Comparison of ENCODE assay signal across 1 cellular context in the genomic region with DNA sequence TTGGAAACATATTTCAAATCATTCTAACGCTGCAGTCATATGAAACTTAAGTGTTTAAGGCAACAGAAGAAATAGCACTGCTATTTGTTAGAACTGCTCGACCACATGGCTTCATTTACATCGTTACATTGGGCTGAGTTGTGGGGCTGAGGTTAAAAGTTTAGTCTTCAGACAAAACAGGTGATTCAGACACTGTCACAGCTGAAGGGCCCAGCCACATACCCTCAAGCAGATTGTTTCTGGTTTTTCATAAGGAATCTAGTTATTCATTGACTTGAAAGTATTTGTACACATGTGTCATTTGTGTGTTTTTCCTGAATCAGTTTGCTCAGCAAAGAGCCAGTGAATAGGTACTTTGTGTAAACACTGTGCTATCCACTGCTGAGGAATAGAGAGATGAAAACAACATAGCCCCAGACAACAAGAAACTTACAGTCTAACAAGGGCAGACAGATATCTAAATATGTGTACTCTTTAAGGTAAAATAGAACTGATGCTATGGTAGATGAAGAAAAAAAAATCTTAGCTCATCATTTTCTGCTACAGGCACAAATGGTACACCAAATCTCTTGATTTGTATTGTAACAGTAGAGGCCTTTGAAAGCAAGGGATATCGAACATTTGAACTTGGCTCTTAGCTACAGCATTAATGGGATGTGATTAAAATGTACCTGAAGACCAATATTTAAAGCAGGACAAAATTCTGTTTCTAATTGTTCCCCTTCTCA.
TF ChIP-seq lines count a peak whose summit lies in the region.

No MANE protein-coding gene starts in this region.

TF ChIP-seq in HepG2, 621 proteins besides CTCF, POLR2A, EP300 and RAD21 (continued from another document and continues in another):
- TF ChIP-seq, protein P1, sequence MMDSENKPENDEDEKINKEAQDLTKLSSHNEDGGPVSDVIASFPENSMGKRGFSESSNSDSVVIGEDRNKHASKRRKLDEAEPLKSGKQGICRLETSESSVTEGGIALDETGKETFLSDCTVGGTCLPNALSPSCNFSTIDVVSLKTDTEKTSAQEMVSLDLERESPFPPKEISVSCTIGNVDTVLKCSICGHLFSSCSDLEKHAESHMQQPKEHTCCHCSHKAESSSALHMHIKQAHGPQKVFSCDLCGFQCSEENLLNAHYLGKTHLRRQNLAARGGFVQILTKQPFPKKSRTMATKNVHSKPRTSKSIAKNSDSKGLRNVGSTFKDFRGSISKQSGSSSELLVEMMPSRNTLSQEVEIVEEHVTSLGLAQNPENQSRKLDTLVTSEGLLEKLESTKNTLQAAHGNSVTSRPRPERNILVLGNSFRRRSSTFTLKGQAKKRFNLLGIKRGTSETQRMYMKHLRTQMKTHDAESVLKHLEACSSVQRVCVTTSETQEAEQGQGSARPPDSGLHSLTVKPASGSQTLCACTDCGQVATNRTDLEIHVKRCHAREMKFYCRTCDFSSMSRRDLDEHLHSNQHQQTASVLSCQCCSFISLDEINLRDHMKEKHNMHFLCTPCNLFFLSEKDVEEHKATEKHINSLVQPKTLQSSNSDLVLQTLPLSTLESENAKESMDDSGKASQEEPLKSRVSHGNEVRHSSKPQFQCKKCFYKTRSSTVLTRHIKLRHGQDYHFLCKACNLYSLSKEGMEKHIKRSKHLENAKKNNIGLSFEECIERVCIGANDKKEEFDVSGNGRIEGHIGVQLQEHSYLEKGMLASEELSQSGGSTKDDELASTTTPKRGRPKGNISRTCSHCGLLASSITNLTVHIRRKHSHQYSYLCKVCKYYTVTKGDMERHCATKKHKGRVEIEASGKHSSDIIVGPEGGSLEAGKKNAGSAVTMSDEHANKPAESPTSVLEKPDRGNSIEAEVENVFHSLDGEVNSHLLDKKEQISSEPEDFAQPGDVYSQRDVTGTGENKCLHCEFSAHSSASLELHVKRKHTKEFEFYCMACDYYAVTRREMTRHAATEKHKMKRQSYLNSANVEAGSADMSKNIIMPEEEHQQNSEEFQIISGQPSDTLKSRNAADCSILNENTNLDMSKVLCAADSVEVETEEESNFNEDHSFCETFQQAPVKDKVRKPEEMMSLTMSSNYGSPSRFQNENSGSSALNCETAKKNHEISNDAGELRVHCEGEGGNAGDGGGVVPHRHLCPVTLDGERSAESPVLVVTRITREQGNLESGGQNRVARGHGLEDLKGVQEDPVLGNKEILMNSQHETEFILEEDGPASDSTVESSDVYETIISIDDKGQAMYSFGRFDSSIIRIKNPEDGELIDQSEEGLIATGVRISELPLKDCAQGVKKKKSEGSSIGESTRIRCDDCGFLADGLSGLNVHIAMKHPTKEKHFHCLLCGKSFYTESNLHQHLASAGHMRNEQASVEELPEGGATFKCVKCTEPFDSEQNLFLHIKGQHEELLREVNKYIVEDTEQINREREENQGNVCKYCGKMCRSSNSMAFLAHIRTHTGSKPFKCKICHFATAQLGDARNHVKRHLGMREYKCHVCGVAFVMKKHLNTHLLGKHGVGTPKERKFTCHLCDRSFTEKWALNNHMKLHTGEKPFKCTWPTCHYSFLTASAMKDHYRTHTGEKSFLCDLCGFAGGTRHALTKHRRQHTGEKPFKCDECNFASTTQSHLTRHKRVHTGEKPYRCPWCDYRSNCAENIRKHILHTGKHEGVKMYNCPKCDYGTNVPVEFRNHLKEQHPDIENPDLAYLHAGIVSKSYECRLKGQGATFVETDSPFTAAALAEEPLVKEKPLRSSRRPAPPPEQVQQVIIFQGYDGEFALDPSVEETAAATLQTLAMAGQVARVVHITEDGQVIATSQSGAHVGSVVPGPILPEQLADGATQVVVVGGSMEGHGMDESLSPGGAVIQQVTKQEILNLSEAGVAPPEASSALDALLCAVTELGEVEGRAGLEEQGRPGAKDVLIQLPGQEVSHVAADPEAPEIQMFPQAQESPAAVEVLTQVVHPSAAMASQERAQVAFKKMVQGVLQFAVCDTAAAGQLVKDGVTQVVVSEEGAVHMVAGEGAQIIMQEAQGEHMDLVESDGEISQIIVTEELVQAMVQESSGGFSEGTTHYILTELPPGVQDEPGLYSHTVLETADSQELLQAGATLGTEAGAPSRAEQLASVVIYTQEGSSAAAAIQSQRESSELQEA (CRISPR knock-in tag; IDR thresholded peaks at IDR 0.05; ENCODE audit: not compliant biosample characterization) = no peak
- TF ChIP-seq JUNB (CRISPR knock-in tag; IDR thresholded peaks at IDR 0.05; ENCODE audit: borderline replicate concordance) (peak; percentile 92; the same call in 1 of the 2 replicates), HNRNPUL1 (IDR thresholded peaks at IDR 0.05; ENCODE audit: low read depth, low read length) (peak; percentile 77; the same call in 1 of the 2 replicates), HHEX (CRISPR knock-in tag; IDR thresholded peaks at IDR 0.05) (peak; percentile 94), MEF2D (CRISPR knock-in tag; IDR thresholded peaks at IDR 0.05) (peak; percentile 83), U2AF2 (IDR thresholded peaks at IDR 0.05; ENCODE audit: low read depth, low read length) (no peak), DNMT3B (CRISPR knock-in tag; conservative IDR thresholded peaks at IDR 0.05) (peak; percentile 39; the same call in 1 of the 2 replicates), MZF1 (CRISPR knock-in tag; IDR thresholded peaks at IDR 0.05; ENCODE audit: borderline replicate concordance) (no peak), CCDC6 (CRISPR knock-in tag; IDR thresholded peaks at IDR 0.05) (peak; percentile 79; the same call in 1 of the 2 replicates), XRCC5 (optimal IDR thresholded peaks at IDR 0.05; ENCODE audit: low read length) (peak; percentile 27), MEIS1 (CRISPR knock-in tag; IDR thresholded peaks at IDR 0.05; ENCODE audit: borderline replicate concordance) (no peak), ZNF614 (CRISPR knock-in tag; IDR thresholded peaks at IDR 0.05; ENCODE audit: borderline replicate concordance) (peak; percentile 92), ZNF747 (CRISPR knock-in tag; IDR thresholded peaks at IDR 0.05; ENCODE audit: borderline replicate concordance) (peak; percentile 29; the same call in 1 of the 2 replicates), ZNF660 (CRISPR knock-in tag; IDR thresholded peaks at IDR 0.05; ENCODE audit: borderline replicate concordance, low read depth) (no peak), RXRB (CRISPR knock-in tag; IDR thresholded peaks at IDR 0.05; ENCODE audit: borderline replicate concordance) (peak; percentile 96), THAP11 (CRISPR knock-in tag; IDR thresholded peaks at IDR 0.05) (peak; percentile 64), STAG1 (CRISPR knock-in tag; IDR thresholded peaks at IDR 0.05) (peak; percentile 29; the same call in 1 of the 2 replicates), ZNF331 (CRISPR knock-in tag; IDR thresholded peaks at IDR 0.05) (peak; percentile 89; the same call in 1 of the 2 replicates), JUND (CRISPR knock-in tag; IDR thresholded peaks at IDR 0.05) (peak; percentile 94), POLR2G (IDR thresholded peaks at IDR 0.05; ENCODE audit: low read depth, low read length) (0 out of 2 replicates have a peak, but pooled peaks have one; percentile 33), ZNF335 (CRISPR knock-in tag; IDR thresholded peaks at IDR 0.05) (peak; percentile 62; the same call in 1 of the 2 replicates), TBL1XR1 (IDR thresholded peaks at IDR 0.05; ENCODE audit: borderline replicate concordance, low read length, partially characterized antibody) (peak; percentile 91), IRX3 (CRISPR knock-in tag; IDR thresholded peaks at IDR 0.05; ENCODE audit: borderline replicate concordance, low read depth) (0 out of 2 replicates have a peak, but pooled peaks have one; percentile 33), SIX1 (CRISPR knock-in tag; IDR thresholded peaks at IDR 0.05; ENCODE audit: borderline replicate concordance) (peak; percentile 74; the same call in 1 of the 2 replicates), ETV6 (CRISPR knock-in tag; conservative IDR thresholded peaks at IDR 0.05) (no peak), SP5 (CRISPR knock-in tag; IDR thresholded peaks at IDR 0.05; ENCODE audit: borderline replicate concordance, low read depth) (no peak)
- TF ChIP-seq, protein P2, sequence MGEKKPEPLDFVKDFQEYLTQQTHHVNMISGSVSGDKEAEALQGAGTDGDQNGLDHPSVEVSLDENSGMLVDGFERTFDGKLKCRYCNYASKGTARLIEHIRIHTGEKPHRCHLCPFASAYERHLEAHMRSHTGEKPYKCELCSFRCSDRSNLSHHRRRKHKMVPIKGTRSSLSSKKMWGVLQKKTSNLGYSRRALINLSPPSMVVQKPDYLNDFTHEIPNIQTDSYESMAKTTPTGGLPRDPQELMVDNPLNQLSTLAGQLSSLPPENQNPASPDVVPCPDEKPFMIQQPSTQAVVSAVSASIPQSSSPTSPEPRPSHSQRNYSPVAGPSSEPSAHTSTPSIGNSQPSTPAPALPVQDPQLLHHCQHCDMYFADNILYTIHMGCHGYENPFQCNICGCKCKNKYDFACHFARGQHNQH (CRISPR knock-in tag; IDR thresholded peaks at IDR 0.05) = peak; percentile 88
- TF ChIP-seq, protein P3, sequence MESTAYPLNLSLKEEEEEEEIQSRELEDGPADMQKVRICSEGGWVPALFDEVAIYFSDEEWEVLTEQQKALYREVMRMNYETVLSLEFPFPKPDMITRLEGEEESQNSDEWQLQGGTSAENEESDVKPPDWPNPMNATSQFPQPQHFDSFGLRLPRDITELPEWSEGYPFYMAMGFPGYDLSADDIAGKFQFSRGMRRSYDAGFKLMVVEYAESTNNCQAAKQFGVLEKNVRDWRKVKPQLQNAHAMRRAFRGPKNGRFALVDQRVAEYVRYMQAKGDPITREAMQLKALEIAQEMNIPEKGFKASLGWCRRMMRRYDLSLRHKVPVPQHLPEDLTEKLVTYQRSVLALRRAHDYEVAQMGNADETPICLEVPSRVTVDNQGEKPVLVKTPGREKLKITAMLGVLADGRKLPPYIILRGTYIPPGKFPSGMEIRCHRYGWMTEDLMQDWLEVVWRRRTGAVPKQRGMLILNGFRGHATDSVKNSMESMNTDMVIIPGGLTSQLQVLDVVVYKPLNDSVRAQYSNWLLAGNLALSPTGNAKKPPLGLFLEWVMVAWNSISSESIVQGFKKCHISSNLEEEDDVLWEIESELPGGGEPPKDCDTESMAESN (CRISPR knock-in tag; conservative IDR thresholded peaks at IDR 0.05) = peak; percentile 78; the same call in 1 of the 2 replicates
- TF ChIP-seq, protein P4, sequence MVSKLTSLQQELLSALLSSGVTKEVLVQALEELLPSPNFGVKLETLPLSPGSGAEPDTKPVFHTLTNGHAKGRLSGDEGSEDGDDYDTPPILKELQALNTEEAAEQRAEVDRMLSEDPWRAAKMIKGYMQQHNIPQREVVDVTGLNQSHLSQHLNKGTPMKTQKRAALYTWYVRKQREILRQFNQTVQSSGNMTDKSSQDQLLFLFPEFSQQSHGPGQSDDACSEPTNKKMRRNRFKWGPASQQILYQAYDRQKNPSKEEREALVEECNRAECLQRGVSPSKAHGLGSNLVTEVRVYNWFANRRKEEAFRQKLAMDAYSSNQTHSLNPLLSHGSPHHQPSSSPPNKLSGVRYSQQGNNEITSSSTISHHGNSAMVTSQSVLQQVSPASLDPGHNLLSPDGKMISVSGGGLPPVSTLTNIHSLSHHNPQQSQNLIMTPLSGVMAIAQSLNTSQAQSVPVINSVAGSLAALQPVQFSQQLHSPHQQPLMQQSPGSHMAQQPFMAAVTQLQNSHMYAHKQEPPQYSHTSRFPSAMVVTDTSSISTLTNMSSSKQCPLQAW (CRISPR knock-in tag; IDR thresholded peaks at IDR 0.05) = peak; percentile 99
- TF ChIP-seq, protein P5, sequence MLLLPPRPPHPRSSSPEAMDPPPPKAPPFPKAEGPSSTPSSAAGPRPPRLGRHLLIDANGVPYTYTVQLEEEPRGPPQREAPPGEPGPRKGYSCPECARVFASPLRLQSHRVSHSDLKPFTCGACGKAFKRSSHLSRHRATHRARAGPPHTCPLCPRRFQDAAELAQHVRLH (CRISPR knock-in tag; IDR thresholded peaks at IDR 0.05; ENCODE audit: borderline replicate concordance, low read depth) = 0 out of 2 replicates have a peak, but pooled peaks have one; percentile 27
- TF ChIP-seq, protein P6, sequence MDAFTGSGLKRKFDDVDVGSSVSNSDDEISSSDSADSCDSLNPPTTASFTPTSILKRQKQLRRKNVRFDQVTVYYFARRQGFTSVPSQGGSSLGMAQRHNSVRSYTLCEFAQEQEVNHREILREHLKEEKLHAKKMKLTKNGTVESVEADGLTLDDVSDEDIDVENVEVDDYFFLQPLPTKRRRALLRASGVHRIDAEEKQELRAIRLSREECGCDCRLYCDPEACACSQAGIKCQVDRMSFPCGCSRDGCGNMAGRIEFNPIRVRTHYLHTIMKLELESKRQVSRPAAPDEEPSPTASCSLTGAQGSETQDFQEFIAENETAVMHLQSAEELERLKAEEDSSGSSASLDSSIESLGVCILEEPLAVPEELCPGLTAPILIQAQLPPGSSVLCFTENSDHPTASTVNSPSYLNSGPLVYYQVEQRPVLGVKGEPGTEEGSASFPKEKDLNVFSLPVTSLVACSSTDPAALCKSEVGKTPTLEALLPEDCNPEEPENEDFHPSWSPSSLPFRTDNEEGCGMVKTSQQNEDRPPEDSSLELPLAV (CRISPR knock-in tag; conservative IDR thresholded peaks at IDR 0.05; ENCODE audit: low read depth) = no peak
- TF ChIP-seq, protein P7, sequence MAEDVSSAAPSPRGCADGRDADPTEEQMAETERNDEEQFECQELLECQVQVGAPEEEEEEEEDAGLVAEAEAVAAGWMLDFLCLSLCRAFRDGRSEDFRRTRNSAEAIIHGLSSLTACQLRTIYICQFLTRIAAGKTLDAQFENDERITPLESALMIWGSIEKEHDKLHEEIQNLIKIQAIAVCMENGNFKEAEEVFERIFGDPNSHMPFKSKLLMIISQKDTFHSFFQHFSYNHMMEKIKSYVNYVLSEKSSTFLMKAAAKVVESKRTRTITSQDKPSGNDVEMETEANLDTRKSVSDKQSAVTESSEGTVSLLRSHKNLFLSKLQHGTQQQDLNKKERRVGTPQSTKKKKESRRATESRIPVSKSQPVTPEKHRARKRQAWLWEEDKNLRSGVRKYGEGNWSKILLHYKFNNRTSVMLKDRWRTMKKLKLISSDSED (CRISPR knock-in tag; IDR thresholded peaks at IDR 0.05) = no peak
- TF ChIP-seq, protein P8, sequence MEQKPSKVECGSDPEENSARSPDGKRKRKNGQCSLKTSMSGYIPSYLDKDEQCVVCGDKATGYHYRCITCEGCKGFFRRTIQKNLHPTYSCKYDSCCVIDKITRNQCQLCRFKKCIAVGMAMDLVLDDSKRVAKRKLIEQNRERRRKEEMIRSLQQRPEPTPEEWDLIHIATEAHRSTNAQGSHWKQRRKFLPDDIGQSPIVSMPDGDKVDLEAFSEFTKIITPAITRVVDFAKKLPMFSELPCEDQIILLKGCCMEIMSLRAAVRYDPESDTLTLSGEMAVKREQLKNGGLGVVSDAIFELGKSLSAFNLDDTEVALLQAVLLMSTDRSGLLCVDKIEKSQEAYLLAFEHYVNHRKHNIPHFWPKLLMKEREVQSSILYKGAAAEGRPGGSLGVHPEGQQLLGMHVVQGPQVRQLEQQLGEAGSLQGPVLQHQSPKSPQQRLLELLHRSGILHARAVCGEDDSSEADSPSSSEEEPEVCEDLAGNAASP (CRISPR knock-in tag; IDR thresholded peaks at IDR 0.05; ENCODE audit: borderline replicate concordance) = peak; percentile 84; the same call in 1 of the 2 replicates
- TF ChIP-seq, protein P9, sequence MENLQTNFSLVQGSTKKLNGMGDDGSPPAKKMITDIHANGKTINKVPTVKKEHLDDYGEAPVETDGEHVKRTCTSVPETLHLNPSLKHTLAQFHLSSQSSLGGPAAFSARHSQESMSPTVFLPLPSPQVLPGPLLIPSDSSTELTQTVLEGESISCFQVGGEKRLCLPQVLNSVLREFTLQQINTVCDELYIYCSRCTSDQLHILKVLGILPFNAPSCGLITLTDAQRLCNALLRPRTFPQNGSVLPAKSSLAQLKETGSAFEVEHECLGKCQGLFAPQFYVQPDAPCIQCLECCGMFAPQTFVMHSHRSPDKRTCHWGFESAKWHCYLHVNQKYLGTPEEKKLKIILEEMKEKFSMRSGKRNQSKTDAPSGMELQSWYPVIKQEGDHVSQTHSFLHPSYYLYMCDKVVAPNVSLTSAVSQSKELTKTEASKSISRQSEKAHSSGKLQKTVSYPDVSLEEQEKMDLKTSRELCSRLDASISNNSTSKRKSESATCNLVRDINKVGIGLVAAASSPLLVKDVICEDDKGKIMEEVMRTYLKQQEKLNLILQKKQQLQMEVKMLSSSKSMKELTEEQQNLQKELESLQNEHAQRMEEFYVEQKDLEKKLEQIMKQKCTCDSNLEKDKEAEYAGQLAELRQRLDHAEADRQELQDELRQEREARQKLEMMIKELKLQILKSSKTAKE (CRISPR knock-in tag; IDR thresholded peaks at IDR 0.05; ENCODE audit: borderline replicate concordance) = peak; percentile 91; the same call in 1 of the 2 replicates
